ENCODE assay signal across 8 cellular contexts in genomic region chr3:150602426-150603089, GRCh38. TPM values are rescaled to one million over a fixed set of nuclear protein-coding genes. Genes with fewer than 3 reads are reported as not detected.
A peak's percentile ranks its signal among the peaks of the same experiment; 100 is the strongest.
DNase-seq lines count a peak whose midpoint lies in the region; ATAC-seq and TF ChIP-seq lines count a peak whose summit lies in the region.

No MANE protein-coding gene starts in this region.

- H3K79me2 ChIP-seq in OCI-LY7 (ENCODE audit: insufficient read depth, low read depth, low read length): peaks cover 95% of the 10 kb centered on the region

- intact Hi-C loops in OCI-LY7 (cut with micrococcal nuclease; ENCODE audit: unreplicated experiment): loop anchor here (1.0 to 5.0 kb wide), 5 partner anchors 56 to 485 kb away; partner anchors contain the start of genes EIF2A, ERICH6, MED12L and SERP1
- intact Hi-C loops in ovary (cut with DNase I): loop anchor here in 1 of 4 donors (10.0 kb wide), 1 partner anchor 58 kb away; the partner anchor contains the start of genes EIF2A and SERP1

- H3K4me3 ChIP-seq in HAP-1 (peak overlapping the region; percentile 71), OCI-LY7 (ENCODE audit: low read depth, low read length, poor library complexity, severe bottlenecking) (peak overlapping the region; percentile 88), epithelial cell of proximal tubule (ENCODE audit: low read depth, low read length) (peak overlapping the region; percentile 93), ovary (peak overlapping the region; percentile 53)

- no peaks in the 10 kb centered on the region for H3K9me3 ChIP-seq in HAP-1
- no peaks in the 10 kb centered on the region for H3K9me3 ChIP-seq in OCI-LY7 (ENCODE audit: low read length)
- no peaks in the 10 kb centered on the region for H3K9me3 ChIP-seq in ovary

- DNase-seq in HAP-1 (ENCODE audit: low spot score in 2 of 2): no peak
- no peak for DNase-seq in OCI-LY7 (ENCODE audit: low spot score)
- no peak for DNase-seq in epithelial cell of proximal tubule (ENCODE audit: low read depth)
- no peak for DNase-seq in ovary
- no peak for DNase-seq in NCI-H526 (lab: John Stamatoyannopoulos, UW)
- DNase-seq in cortex of kidney (lab: John Stamatoyannopoulos, UW): no peak
- no peak for DNase-seq in COR-L47 (lab: John Stamatoyannopoulos, UW)

- no peak for TF ChIP-seq POLR2A in ovary (IDR thresholded peaks at IDR 0.05)

- ATAC-seq in GM18502 (IDR thresholded peaks at IDR 0.05; ENCODE audit: poor library complexity, unreplicated experiment): peak; percentile 6

- H3K27ac ChIP-seq in OCI-LY7 (ENCODE audit: low read depth, low read length, poor library complexity, severe bottlenecking): peak overlapping the region; percentile 93
- H3K27ac ChIP-seq in ovary: peak overlapping the region; percentile 93 to 94

- POLR2A ChIA-PET in OCI-LY7 (lab: Charles Lee): interaction anchor here (0.6 to 1.7 kb wide), 23 partner anchors 8 to 193 kb away, joined by 3 to 9 read pairs (median 4); partner anchors contain the start of gene ERICH6

- H3K36me3 ChIP-seq in HAP-1 (replicated peaks) (no peaks in the 10 kb centered on the region; the same call in 1 of the 2 replicates), OCI-LY7 (ENCODE audit: insufficient read depth, low read length) (peaks cover 35% of the 10 kb centered on the region), ovary (no peaks in the 10 kb centered on the region)

- H3K9me2 ChIP-seq in OCI-LY7 (ENCODE audit: insufficient read depth, low read length): no peaks in the 10 kb centered on the region

- peak overlapping the region; percentile 83 for H3K4me2 ChIP-seq in OCI-LY7 (ENCODE audit: low read length)

- CTCF ChIA-PET in OCI-LY7 (lab: Charles Lee; ENCODE audit: unreplicated experiment): interaction anchor here (0.6 kb wide), 1 partner anchor 1038 kb away, joined by 3 read pairs; no protein-coding TSS in a partner anchor

- peak overlapping the region; percentile 36; the same call in 1 of the 2 replicates for H2AFZ ChIP-seq in OCI-LY7 (ENCODE audit: low read length)

- WGBS in ovary, 3 donors: 20 to 29% (median 22%) methylated on average over 5 of the region's 5 CpGs

- H3K27me3 ChIP-seq in HAP-1 (ENCODE audit: low read depth): no peaks in the 10 kb centered on the region
- no peaks in the 10 kb centered on the region for H3K27me3 ChIP-seq in ovary

- H3K4me1 ChIP-seq in HAP-1 (peaks cover 47% of the 10 kb centered on the region), OCI-LY7 (ENCODE audit: insufficient read depth, low read length, poor library complexity, severe bottlenecking) (peaks cover 54% of the 10 kb centered on the region), ovary (ENCODE audit: insufficient read depth) (peaks cover 10% of the 10 kb centered on the region)

- in situ Hi-C loops in HAP-1 (cut with MboI; ENCODE audit: low sequenced_read_pairs): loop anchor here (5.0 to 10.0 kb wide), 2 partner anchors 55 to 162 kb away; partner anchors contain the start of genes EIF2A, SERP1 and SIAH2

- BruUV-seq in OCI-LY7 (replicated peaks; lab: Mats Ljungman, UMichigan): TSS peak; percentile 96

- peaks cover 33% of the 10 kb centered on the region for H4K20me1 ChIP-seq in OCI-LY7 (ENCODE audit: insufficient read depth, low read length)

- TF ChIP-seq CTCF in OCI-LY7 (conservative IDR thresholded peaks at IDR 0.05; ENCODE audit: low read length) (no peak), epithelial cell of proximal tubule (conservative IDR thresholded peaks at IDR 0.05; ENCODE audit: low read depth, low read length) (no peak), ovary (IDR thresholded peaks at IDR 0.05) (no peak)

- TF ChIP-seq EP300 in ovary (IDR thresholded peaks at IDR 0.05): no peak

RNA-seq across cellular contexts. Expression of gene SELENOT, which starts 0.6 kb away (rescaled TPM):
- 36.8 and 60.7 TPM in 2 replicates for total RNA-seq in OCI-LY7 (2014; rRNA removed; shearing (Covaris generic))
- total RNA-seq in OCI-LY7 (2022): 70.1 and 71.8 TPM in 2 replicates
- total RNA-seq in epithelial cell of proximal tubule: 104 and 108 TPM in 2 replicates
- 10 to 100 TPM; 56.0 to 78.5 (median 69.1) TPM for total RNA-seq in ovary
- polyA plus RNA-seq in ovary: 10 to 100 TPM; 43.4 to 98.1 TPM

RNA-seq across cellular contexts. Expression of gene EIF2A, which starts 56.0 kb away (rescaled TPM):
- total RNA-seq in OCI-LY7 (2014; rRNA removed; shearing (Covaris generic)): 85.6 and 86.0 TPM in 2 replicates
- total RNA-seq in OCI-LY7 (2022) (105 and 130 TPM in 2 replicates), epithelial cell of proximal tubule (80.9 and 209 TPM in 2 replicates), ovary (100 to 1,000 TPM in 5 of 7 donors, 10 to 100 TPM in 2; 91.8 to 206 (median 114) TPM)
- polyA plus RNA-seq in ovary: 100 to 1,000 TPM in 1 of 2 donors, 10 to 100 TPM in 1; 88.8 to 107 TPM

RNA-seq across cellular contexts. Expression of gene SERP1, which starts 56.3 kb away (rescaled TPM):
- 182 and 183 TPM in 2 replicates for total RNA-seq in OCI-LY7 (2014; rRNA removed; shearing (Covaris generic))
- total RNA-seq in OCI-LY7 (2022) (97.4 and 101 TPM in 2 replicates), epithelial cell of proximal tubule (183 and 227 TPM in 2 replicates), ovary (100 to 1,000 TPM in 5 of 7 donors, 10 to 100 TPM in 2; 93.5 to 638 (median 117) TPM)
- 10 to 100 TPM; 74.9 to 87.1 TPM for polyA plus RNA-seq in ovary
